ENCODE assay signal across 18 cellular contexts in genomic region chr11:35097814-35098213, GRCh38. TPM values are rescaled to one million over a fixed set of nuclear protein-coding genes. Genes with fewer than 3 reads are reported as not detected.
DNase-seq lines count a peak whose midpoint lies in the region; ATAC-seq and TF ChIP-seq lines count a peak whose summit lies in the region.
"Had no signal": no experiment of that assay in that cellular context is flagged by ENCODE, and none has a peak within 500 bp of the region (broad histone marks: within the 10 kb centered on the region; RNA-seq: fewer than 3 reads in every experiment).

No MANE protein-coding gene starts in this region.

- H3K9me3 ChIP-seq in IMR-90 (ENCODE audit: control insufficient read depth, insufficient read depth, low read length), result no peaks in the 10 kb centered on the region
- H3K9me3 ChIP-seq in adipocyte (ENCODE audit: control insufficient read depth, low read length), result no peaks in the 10 kb centered on the region
- H3K9me3 ChIP-seq in mesenchymal stem cell (ENCODE audit: control insufficient read depth, low read length), result no peaks in the 10 kb centered on the region
- H3K9me3 ChIP-seq in thoracic aorta, result no peaks in the 10 kb centered on the region

- TF ChIP-seq RAD21 in IMR-90 (IDR thresholded peaks at IDR 0.05; ENCODE audit: low read length), result no peak

- H4K20me1 ChIP-seq in IMR-90 (ENCODE audit: insufficient read depth, low read length), result no peaks in the 10 kb centered on the region
- H4K20me1 ChIP-seq: BLaER1 had no signal

- H4K8ac ChIP-seq in IMR-90 (ENCODE audit: low read depth in 2 of 2, low read length in 2 of 2) (peak overlapping the region in 1 of 2 experiments; percentile 84; a peak in 2 of 4 replicates), mesenchymal stem cell (ENCODE audit: low read length) (peak overlapping the region; percentile 88)

- H2BK5ac ChIP-seq in IMR-90 (ENCODE audit: low read depth, low read length, poor library complexity, severe bottlenecking) (peak overlapping the region; percentile 64), mesenchymal stem cell (ENCODE audit: low read depth, low read length, poor library complexity, severe bottlenecking) (no peak overlapping the region)

- H3K9ac ChIP-seq in IMR-90 (ENCODE audit: low read depth, low read length) (no peak overlapping the region), adipocyte (ENCODE audit: low read length) (peak overlapping the region; percentile 24), mesenchymal stem cell (ENCODE audit: low read length) (peak overlapping the region; percentile 40)
- H3K9ac ChIP-seq: BLaER1 had no signal

- H3K23ac ChIP-seq in IMR-90 (ENCODE audit: low read depth, low read length), result peak overlapping the region; percentile 28; the same call in 1 of the 2 replicates
- peak overlapping the region in 1 of 2 experiments; percentile 60 for H3K23ac ChIP-seq in mesenchymal stem cell (ENCODE audit: low read length in 2 of 2)

- peak overlapping the region; percentile 83 for H2AK9ac ChIP-seq in IMR-90 (replicated peaks; ENCODE audit: low read depth, low read length, poor library complexity)

- H2BK12ac ChIP-seq in mesenchymal stem cell (ENCODE audit: low read length in 2 of 2), result peak overlapping the region; percentile 97 to 99

- CTCF ChIA-PET in IMR-90 (lab: Yijun Ruan, JAX), result interaction anchor here (0.8 kb wide), 1 partner anchor 100 kb away, joined by 3 read pairs; no protein-coding TSS in a partner anchor

- TF ChIP-seq CTCF in IMR-90 (conservative IDR thresholded peaks at IDR 0.05; ENCODE audit: low read depth, low read length) (no peak), thoracic aorta (IDR thresholded peaks at IDR 0.05) (no peak)

- peaks cover 8% of the 10 kb centered on the region for H3K4me1 ChIP-seq in IMR-90 (ENCODE audit: control insufficient read depth, insufficient read depth, low read length)
- H3K4me1 ChIP-seq in adipocyte (ENCODE audit: control insufficient read depth, insufficient read depth, low read length), result peaks cover 44% of the 10 kb centered on the region
- H3K4me1 ChIP-seq in mesenchymal stem cell (ENCODE audit: control insufficient read depth, insufficient read depth, low read depth, low read length), result peaks cover 2% of the 10 kb centered on the region
- peaks cover 3 to 51% of the 10 kb centered on the region in 2 donors for H3K4me1 ChIP-seq in thoracic aorta (ENCODE audit: control insufficient read depth in 1 of 2, low read depth in 2 of 2)

- H4K5ac ChIP-seq in IMR-90 (ENCODE audit: low read depth, low read length), result peak overlapping the region; percentile 61

- H3K79me1 ChIP-seq in IMR-90 (ENCODE audit: low read depth in 1 of 2, low read length in 2 of 2) (peaks cover 0 to 9% of the 10 kb centered on the region in 2 experiments; a peak in 3 of 4 replicates), mesenchymal stem cell (replicated peaks; ENCODE audit: low read length, poor library complexity, severe bottlenecking) (peaks cover 2% of the 10 kb centered on the region)

- H2BK120ac ChIP-seq in IMR-90 (ENCODE audit: low read depth, low read length), result peak overlapping the region; percentile 80
- peak overlapping the region; percentile 27 for H2BK120ac ChIP-seq in mesenchymal stem cell (ENCODE audit: low read depth, low read length)

- H3K36me3 ChIP-seq in IMR-90 (ENCODE audit: control insufficient read depth, insufficient read depth, low read length) (no peaks in the 10 kb centered on the region), adipocyte (ENCODE audit: control insufficient read depth, insufficient read depth, low read length, severe bottlenecking) (no peaks in the 10 kb centered on the region), mesenchymal stem cell (ENCODE audit: control insufficient read depth in 1 of 2, insufficient read depth in 2 of 2, low read depth in 1 of 2, low read length in 2 of 2) (no peaks in the 10 kb centered on the region), thoracic aorta (no peaks in the 10 kb centered on the region)

- no peak overlapping the region; the same call in 1 of the 2 replicates for H3K56ac ChIP-seq in IMR-90 (ENCODE audit: extremely low read depth, insufficient read depth, low read length)

- no peak overlapping the region for H3K4me2 ChIP-seq in IMR-90 (ENCODE audit: low read depth, low read length)
- no peak overlapping the region for H3K4me2 ChIP-seq in mesenchymal stem cell (ENCODE audit: low read length, poor library complexity, severe bottlenecking)
- H3K4me2 ChIP-seq: BLaER1 had no signal

- H3K4ac ChIP-seq in IMR-90 (ENCODE audit: low read depth, low read length) (peak overlapping the region; percentile 61), mesenchymal stem cell (ENCODE audit: low read depth in 1 of 2, low read length in 2 of 2) (peak overlapping the region; percentile 4 to 87)

- peaks cover 7% of the 10 kb centered on the region for H3K9me1 ChIP-seq in IMR-90 (ENCODE audit: insufficient read depth, low read length)

- dilution Hi-C loops in IMR-90 (cut with HindIII; ENCODE audit: low sequenced_read_pairs, unreplicated experiment), result no loop called here

- no peak for ATAC-seq in IMR-90 (ENCODE audit: low read depth)
- ATAC-seq in thoracic aorta (ENCODE audit: insufficient number of reproducible peaks, low FRiP score, low read depth), result no peak
- ATAC-seq in GM18858 (IDR thresholded peaks at IDR 0.05; ENCODE audit: unreplicated experiment), result no peak
- ATAC-seq in GM19397 (IDR thresholded peaks at IDR 0.05; ENCODE audit: unreplicated experiment), result no peak
- ATAC-seq: PC-3 had no signal

- H3K4me3 ChIP-seq in IMR-90 (ENCODE audit: insufficient read depth, low read depth, low read length) (no peak overlapping the region), adipocyte (ENCODE audit: low read length) (no peak overlapping the region), mesenchymal stem cell (ENCODE audit: insufficient read depth in 1 of 2, low read depth in 1 of 2, low read length in 2 of 2) (no peak overlapping the region), thoracic aorta (no peak overlapping the region)
- H3K4me3 ChIP-seq: BLaER1, SK-N-MC had no signal

- DNase-seq in IMR-90 (no peak), adipocyte (ENCODE audit: low read depth) (no peak), mesenchymal stem cell (no peak), thoracic aorta (ENCODE audit: low spot score) (no peak), GDM1 (lab: John Stamatoyannopoulos, UW) (no peak), NCI-H524 treated with DMSO at 0.1 percent for 48 hours (lab: John Stamatoyannopoulos, UW) (no peak)
- DNase-seq: CD8-positive, alpha-beta memory T cell; KBM-7; NCI-H1048; NCI-H146; NCI-H2227 treated with DMSO at 0.1 percent for 48 hours; NCI-H526 treated with DMSO at 0.1 percent for 48 hours; NK-92 treated with Interleukin-12 subunit alpha and Interleukin-12 subunit beta, amount 100 ng/mL, for 24 hours; PC-3 had no signal

- H2BK15ac ChIP-seq in IMR-90 (ENCODE audit: low read depth, low read length), result peak overlapping the region; percentile 81; the same call in 2 of the 3 replicates
- H2BK15ac ChIP-seq in mesenchymal stem cell (ENCODE audit: low read depth, poor library complexity, severe bottlenecking), result no peak overlapping the region

- no CpG with 5 or more reads among the region's 4 CpGs for WGBS in IMR-90 (ENCODE audit: extremely low coverage in 2 of 2, insufficient read length in 1 of 2), 2 experiments
- WGBS in mesenchymal stem cell, result 22% methylated on average over 4 of the region's 4 CpGs

- H4K91ac ChIP-seq in IMR-90 (ENCODE audit: insufficient read depth, low read depth, low read length), result peak overlapping the region; percentile 87
- peak overlapping the region; percentile 50 for H4K91ac ChIP-seq in mesenchymal stem cell (ENCODE audit: low read length)

- H2AFZ ChIP-seq in IMR-90 (replicated peaks; ENCODE audit: low read length, poor library complexity) (peak overlapping the region; percentile 89), mesenchymal stem cell (ENCODE audit: low read depth, low read length) (no peak overlapping the region)

- H3K27ac ChIP-seq in IMR-90 (ENCODE audit: insufficient read depth, low read length), result 0 out of 2 replicates have a peak overlapping the region, but pooled peaks have one; percentile 13
- no peak overlapping the region for H3K27ac ChIP-seq in mesenchymal stem cell (ENCODE audit: low read length, poor library complexity, severe bottlenecking)
- peak overlapping the region; percentile 41 to 72 for H3K27ac ChIP-seq in thoracic aorta
- H3K27ac ChIP-seq: BLaER1, SK-N-MC had no signal

- POLR2A ChIA-PET in IMR-90 (lab: Charles Lee; ENCODE audit: unreplicated experiment), result no interaction called here

- H3K27me3 ChIP-seq in IMR-90 (ENCODE audit: control insufficient read depth, insufficient read depth, low read length) (no peaks in the 10 kb centered on the region), adipocyte (replicated peaks; ENCODE audit: control insufficient read depth, insufficient read depth, low read length) (no peaks in the 10 kb centered on the region), mesenchymal stem cell (ENCODE audit: control insufficient read depth in 1 of 2, insufficient read depth in 1 of 2, low read length in 2 of 2) (no peaks in the 10 kb centered on the region), thoracic aorta (replicated peaks; ENCODE audit: insufficient read depth) (no peaks in the 10 kb centered on the region)
- H3K27me3 ChIP-seq: BLaER1 had no signal

- TF ChIP-seq POLR2A in IMR-90 (IDR thresholded peaks at IDR 0.05; ENCODE audit: low read depth, low read length), result no peak

- H2AK5ac ChIP-seq in IMR-90 (ENCODE audit: low read depth, low read length) (peak overlapping the region; percentile 58; the same call in 1 of the 2 replicates), mesenchymal stem cell (ENCODE audit: low read length, severe bottlenecking) (peak overlapping the region; percentile 37)

- in situ Hi-C loops in IMR-90 (cut with MboI; ENCODE audit: low sequenced_read_pairs), result no loop called here

- no TSS peak for BruUV-seq in IMR-90 (replicated peaks; lab: Mats Ljungman, UMichigan)

- peak overlapping the region; percentile 46 for H2BK20ac ChIP-seq in IMR-90 (ENCODE audit: low read depth, low read length)

- intact Hi-C loops in IMR-90 (cut with micrococcal nuclease), result no loop called here

- H3K14ac ChIP-seq in IMR-90 (replicated peaks; ENCODE audit: low read depth, low read length), result peak overlapping the region; percentile 16; the same call in 1 of the 2 replicates
- H3K14ac ChIP-seq in mesenchymal stem cell (ENCODE audit: low read length in 2 of 2), result no peak overlapping the region

- H3K18ac ChIP-seq in IMR-90 (ENCODE audit: low read depth, low read length) (peak overlapping the region; percentile 74), mesenchymal stem cell (ENCODE audit: low read depth in 1 of 2, low read length in 2 of 2) (peak overlapping the region; percentile 75 to 95)

TF ChIP-seq in IMR-90, 13 proteins besides CTCF, POLR2A, EP300 and RAD21 (continues in another document):
- TF ChIP-seq CHD1 (IDR thresholded peaks at IDR 0.05; ENCODE audit: low read depth, low read length), result no peak

RNA-seq across cellular contexts. Expression of gene CD44, which starts 41.2 kb away (rescaled TPM):
- 341 and 357 TPM in 2 replicates for total RNA-seq in IMR-90 (2012; rRNA removed)
- 947 and 1,094 TPM in 2 replicates for polyA plus RNA-seq in IMR-90 (2012; rRNA removed)
- 502 and 1,091 TPM in 2 replicates for polyA plus RNA-seq in IMR-90 (2012; cell fraction: cytosol; rRNA removed)
- polyA plus RNA-seq in IMR-90 (2012; cell fraction: nucleus; rRNA removed; ENCODE audit: low replicate concordance), result 461 and 652 TPM in 2 replicates
- 1,373 TPM for polyA plus RNA-seq in mesenchymal stem cell (2013, experiment 1 of 2)
- polyA plus RNA-seq in mesenchymal stem cell (2013, experiment 2 of 2), result 1,315 TPM
- total RNA-seq in thoracic aorta, result 100 to 1,000 TPM; 321 to 613 TPM
